21 cellular contexts compared by ENCODE assay signal in the genomic region with DNA sequence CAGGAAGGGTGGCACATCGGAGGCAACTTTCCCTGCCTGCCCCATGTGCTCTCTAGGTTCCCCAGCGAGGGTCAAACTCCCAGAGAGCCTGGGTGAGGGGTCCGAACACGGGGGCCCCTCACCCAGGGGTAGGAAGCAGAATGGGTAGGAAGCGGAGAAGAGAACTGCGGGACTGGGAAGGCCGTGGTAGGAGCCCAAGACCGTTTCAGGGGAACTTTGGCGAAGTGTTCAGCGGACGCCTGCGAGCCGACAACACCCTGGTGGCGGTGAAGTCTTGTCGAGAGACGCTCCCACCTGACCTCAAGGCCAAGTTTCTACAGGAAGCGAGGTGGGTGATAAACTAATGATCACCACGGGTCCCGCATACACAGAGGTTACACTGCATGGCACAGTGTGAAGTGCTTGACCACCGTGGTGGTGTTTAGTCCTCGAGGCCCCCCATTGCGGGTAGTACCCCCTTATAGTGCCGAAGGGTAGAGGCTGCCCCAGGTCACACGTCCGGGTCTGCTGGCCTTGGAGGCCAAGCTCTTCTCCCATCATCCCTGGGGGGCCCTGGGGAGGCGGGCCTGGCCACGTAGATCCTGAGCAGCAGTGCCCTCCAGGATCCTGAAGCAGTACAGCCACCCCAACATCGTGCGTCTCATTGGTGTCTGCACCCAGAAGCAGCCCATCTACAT. TPM values are rescaled to one million over a fixed set of nuclear protein-coding genes. Genes with fewer than 3 reads are reported as not detected.
"Had no signal": no experiment of that assay in that cellular context is flagged by ENCODE, and none has a peak within 500 bp of the region (broad histone marks: within the 10 kb centered on the region; RNA-seq: fewer than 3 reads in every experiment).

No MANE protein-coding gene starts in this region.

- H3K27me3 ChIP-seq: esophagus muscularis mucosa, gastroesophageal sphincter, heart left ventricle, left lung, right atrium auricular region, suprapubic skin, transverse colon, vagina had no signal

- H3K4me1 ChIP-seq: gastroesophageal sphincter, prostate gland, transverse colon, vagina had no signal

- ATAC-seq: activated T-cell treated with anti-CD3 and anti-CD28 coated beads, Interleukin-2, amount 50 U/mL, for 4 hours; gastroesophageal sphincter; heart left ventricle; left lung; WTC11 had no signal

- H3K36me3 ChIP-seq: transverse colon had no signal

- H3K4me3 ChIP-seq: esophagus muscularis mucosa, gastroesophageal sphincter, heart left ventricle, left lung, prostate gland, right atrium auricular region, skin epidermis, suprapubic skin, transverse colon, vagina had no signal

- H3K9me3 ChIP-seq: esophagus muscularis mucosa, gastroesophageal sphincter, heart left ventricle, left lung, prostate gland, right atrium auricular region, suprapubic skin, transverse colon, vagina had no signal

- DNase-seq: activated CD4-positive, alpha-beta memory T cell treated with anti-CD3 and anti-CD28 coated beads for 36 hours; activated CD4-positive, alpha-beta T cell treated with anti-CD3 and anti-CD28 coated beads for 4 hours; activated gamma-delta T cell; activated T-cell treated with anti-CD3 and anti-CD28 coated beads, Interleukin-2, amount 50 U/mL, for 4 hours; cerebellar nuclear complex; effector memory CD4-positive, alpha-beta T cell; mammary epithelial cell; stimulated activated CD4-positive, alpha-beta T cell treated with anti-CD3 and anti-CD28 coated beads, Interleukin-15, amount 100 ng/mL, for 24 hours; stimulated activated CD4-positive, alpha-beta T cell treated with anti-CD3 and anti-CD28 coated beads, Interleukin-2, amount 100 ng/mL, for 48 hours; transverse colon had no signal

- H3K27ac ChIP-seq: esophagus muscularis mucosa, gastroesophageal sphincter, heart left ventricle, left lung, prostate gland, right atrium auricular region, skin epidermis, suprapubic skin, transverse colon, vagina had no signal

RNA-seq across cellular contexts. Expression of gene FES, which starts 8.3 kb away (rescaled TPM):
- polyA plus RNA-seq: mammary epithelial cell, neural cell had no signal
